Comparison of ENCODE assay signal across 16 cellular contexts in the genomic region with DNA sequence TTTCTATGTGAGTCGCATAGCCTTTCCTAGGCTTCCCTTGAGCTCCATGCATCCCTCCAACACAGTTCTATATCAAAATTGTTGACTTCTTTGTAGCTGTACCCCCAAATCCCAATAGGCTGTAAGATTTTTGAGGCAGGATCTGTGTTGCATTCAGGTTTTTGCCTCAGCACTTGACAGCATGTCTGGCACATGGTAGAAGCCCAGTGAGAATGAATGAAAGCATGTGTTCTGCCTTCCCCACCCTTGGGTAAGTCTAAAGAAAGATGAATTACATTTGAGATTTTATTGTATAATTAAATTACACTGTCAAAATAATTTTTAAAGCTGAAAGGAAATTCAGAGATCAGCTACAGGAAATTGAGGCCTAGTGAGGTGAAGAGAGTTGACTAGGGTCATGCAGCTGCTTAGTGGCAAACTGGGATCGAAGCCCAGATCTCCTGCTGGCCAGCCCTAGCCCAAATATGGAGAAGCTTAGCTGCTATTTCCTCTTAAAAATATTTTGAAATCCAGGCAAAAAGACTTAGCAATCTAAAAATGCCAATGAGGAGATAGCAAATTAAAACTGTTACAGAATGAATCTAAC.
DNase-seq lines count a peak whose midpoint lies in the region; ATAC-seq and TF ChIP-seq lines count a peak whose summit lies in the region.
"Had no signal": no experiment of that assay in that cellular context is flagged by ENCODE, and none has a peak within 500 bp of the region (broad histone marks: within the 10 kb centered on the region; RNA-seq: fewer than 3 reads in every experiment).

No MANE protein-coding gene starts in this region.

- CTCF ChIA-PET in Caco-2 (lab: Charles Lee): no interaction called here

- H3K27me3 ChIP-seq in right atrium auricular region (no peaks in the 10 kb centered on the region), aorta (ENCODE audit: control insufficient read depth in 1 of 2, insufficient read depth in 2 of 2, low read length in 1 of 2) (no peaks in the 10 kb centered on the region), Caco-2 (replicated peaks; ENCODE audit: control insufficient read depth, insufficient read depth, low read length) (no peaks in the 10 kb centered on the region)
- H3K27me3 ChIP-seq: SJSA1, stomach had no signal

- H3K27me3 Mint-ChIP-seq in Caco-2 (ENCODE audit: insufficient read depth, unreplicated experiment): peaks cover 2% of the 10 kb centered on the region
- H3K27me3 Mint-ChIP-seq: dendritic cell treated with granulocyte-macrophage colony-stimulating factor and Interleukin-4, amounts not matched to agents 40 ng/mL and 50 ng/mL, for 4 days; natural killer cell treated with Interleukin-12 subunit alpha and Interleukin-12 subunit beta and Interleukin-15 and Interleukin-18, amount 100 ng/mL, for 72 hours had no signal

- POLR2A ChIA-PET in Caco-2 (lab: Charles Lee): no interaction called here

- H3K36me3 Mint-ChIP-seq in Caco-2 (ENCODE audit: insufficient read depth, unreplicated experiment): no peaks in the 10 kb centered on the region

- H3K4me1 ChIP-seq in right atrium auricular region (no peaks in the 10 kb centered on the region), mucosa of descending colon (ENCODE audit: low read depth) (no peaks in the 10 kb centered on the region), aorta (ENCODE audit: control insufficient read depth in 1 of 2, insufficient read depth in 2 of 2, low read length in 2 of 2) (peaks cover 0 to 8% of the 10 kb centered on the region in 2 donors), Caco-2 (no peaks in the 10 kb centered on the region)
- H3K4me1 ChIP-seq: SJSA1 had no signal

- intact Hi-C loops in Right ventricle myocardium superior (cut with DNase I): no loop called here
- intact Hi-C loops in mucosa of descending colon (cut with DNase I, micrococcal nuclease): no loop called here
- intact Hi-C loops in aorta (cut with DNase I): no loop called here
- intact Hi-C loops in Caco-2 (cut with micrococcal nuclease; ENCODE audit: unreplicated experiment): no loop called here

- H3K9me3 ChIP-seq in right atrium auricular region (no peaks in the 10 kb centered on the region), mucosa of descending colon (no peaks in the 10 kb centered on the region), aorta (ENCODE audit: control insufficient read depth, low read length) (no peaks in the 10 kb centered on the region), Caco-2 (no peaks in the 10 kb centered on the region)
- H3K9me3 ChIP-seq: SJSA1 had no signal

- H3K36me3 ChIP-seq in right atrium auricular region: no peaks in the 10 kb centered on the region
- H3K36me3 ChIP-seq in mucosa of descending colon (ENCODE audit: low read depth): no peaks in the 10 kb centered on the region
- H3K36me3 ChIP-seq in aorta (ENCODE audit: control insufficient read depth in 1 of 2, insufficient read depth in 2 of 2, low read length in 1 of 2): no peaks in the 10 kb centered on the region
- H3K36me3 ChIP-seq in Caco-2 (ENCODE audit: control insufficient read depth, insufficient read depth, low read length): no peaks in the 10 kb centered on the region
- H3K36me3 ChIP-seq: SJSA1, stomach had no signal

- ATAC-seq in Right ventricle myocardium superior (ENCODE audit: poor library complexity): peak; percentile 96
- no peak for ATAC-seq in mucosa of descending colon
- ATAC-seq in aorta (ENCODE audit: low FRiP score): peak; percentile 88
- ATAC-seq: activated T-helper 17 cell treated with anti-CD3 and anti-CD28 coated beads, Interleukin-2, amount 50 U/mL, for 72 hours; natural killer cell treated with Interleukin-12 subunit alpha and Interleukin-12 subunit beta and Interleukin-15 and Interleukin-18, amount 100 ng/mL, for 72 hours had no signal

- 50% methylated on average over 2 of the region's 2 CpGs for whole genome bisulfite sequencing in aorta, 2 donors

- DNase-seq in Right ventricle myocardium superior (peak; percentile 69), right atrium auricular region (ENCODE audit: low spot score) (no peak), fibroblast of peridontal ligament (ENCODE audit: extremely low read depth) (peak; percentile 71), mucosa of descending colon (peak in 2 of 3 donors; percentile 33 to 42), aorta (peak in 1 of 2 donors; percentile 70), NCI-H345 (lab: John Stamatoyannopoulos, UW) (no peak), occipital lobe (lab: John Stamatoyannopoulos, UW) (no peak), Caco-2 (no peak)
- DNase-seq: activated CD4-positive, alpha-beta T cell treated with anti-CD3 and anti-CD28 coated beads, Interleukin-2, amount 50 U/mL, for 4 hours; amygdala; stomach had no signal

- H3K4me1 Mint-ChIP-seq in Caco-2 (ENCODE audit: low read depth, unreplicated experiment): no peaks in the 10 kb centered on the region
- H3K4me1 Mint-ChIP-seq: activated T-helper 17 cell treated with anti-CD3 and anti-CD28 coated beads, Interleukin-2, amount 50 U/mL, for 72 hours had no signal

- no TSS peak for BruUV-seq in Caco-2 (replicated peaks; lab: Mats Ljungman, UMichigan)

- no peak overlapping the region for H3K4me3 ChIP-seq in right atrium auricular region
- no peak overlapping the region for H3K4me3 ChIP-seq in mucosa of descending colon
- H3K4me3 ChIP-seq in aorta (ENCODE audit: low read length in 2 of 2): no peak overlapping the region
- no peak overlapping the region for H3K4me3 ChIP-seq in Caco-2 (ENCODE audit: low read depth, low read length)
- H3K4me3 ChIP-seq: SJSA1, skin epidermis, stomach had no signal

- no peak overlapping the region for H3K27ac Mint-ChIP-seq in Caco-2 (ENCODE audit: unreplicated experiment)
- H3K27ac Mint-ChIP-seq: activated T-helper 17 cell treated with anti-CD3 and anti-CD28 coated beads, Interleukin-2, amount 50 U/mL, for 72 hours; dendritic cell treated with granulocyte-macrophage colony-stimulating factor and Interleukin-4, amounts not matched to agents 40 ng/mL and 50 ng/mL, for 4 days; natural killer cell treated with Interleukin-12 subunit alpha and Interleukin-12 subunit beta and Interleukin-15 and Interleukin-18, amount 100 ng/mL, for 72 hours had no signal

- no peak for TF ChIP-seq CTCF in right atrium auricular region (IDR thresholded peaks at IDR 0.05)
- no peak for TF ChIP-seq CTCF in mucosa of descending colon (IDR thresholded peaks at IDR 0.05)
- TF ChIP-seq CTCF in Caco-2 (IDR thresholded peaks at IDR 0.05; ENCODE audit: insufficient read depth in 1 of 2, low read depth in 1 of 2, low read length in 1 of 2, severe bottlenecking in 1 of 2, unreplicated experiment in 1 of 2): no peak

- H3K27ac ChIP-seq in right atrium auricular region (peak overlapping the region in 1 of 2 donors; percentile 16), aorta (ENCODE audit: low read depth in 1 of 2, low read length in 2 of 2) (peak overlapping the region in 1 of 2 donors; percentile 76)
- H3K27ac ChIP-seq: SJSA1, stomach had no signal

- no peak overlapping the region for H3K4me3 Mint-ChIP-seq in Caco-2 (ENCODE audit: unreplicated experiment)
- H3K4me3 Mint-ChIP-seq: activated T-helper 17 cell treated with anti-CD3 and anti-CD28 coated beads, Interleukin-2, amount 50 U/mL, for 72 hours; dendritic cell treated with granulocyte-macrophage colony-stimulating factor and Interleukin-4, amounts not matched to agents 40 ng/mL and 50 ng/mL, for 4 days; natural killer cell treated with Interleukin-12 subunit alpha and Interleukin-12 subunit beta and Interleukin-15 and Interleukin-18, amount 100 ng/mL, for 72 hours had no signal

- no peaks in the 10 kb centered on the region for H3K9me3 Mint-ChIP-seq in Caco-2 (ENCODE audit: unreplicated experiment)

Comparison
In these comparisons a context has a peak if more than half of its experiments do, and no peak if none do; other contexts are left out.
1. DNase-seq: peak in Right ventricle myocardium superior (single experiment), fibroblast of peridontal ligament (single experiment) and mucosa of descending colon (2 of 3); none in right atrium auricular region (single experiment), NCI-H345 (single experiment), occipital lobe (single experiment) and Caco-2 (0 of 2).